In the genomic region with DNA sequence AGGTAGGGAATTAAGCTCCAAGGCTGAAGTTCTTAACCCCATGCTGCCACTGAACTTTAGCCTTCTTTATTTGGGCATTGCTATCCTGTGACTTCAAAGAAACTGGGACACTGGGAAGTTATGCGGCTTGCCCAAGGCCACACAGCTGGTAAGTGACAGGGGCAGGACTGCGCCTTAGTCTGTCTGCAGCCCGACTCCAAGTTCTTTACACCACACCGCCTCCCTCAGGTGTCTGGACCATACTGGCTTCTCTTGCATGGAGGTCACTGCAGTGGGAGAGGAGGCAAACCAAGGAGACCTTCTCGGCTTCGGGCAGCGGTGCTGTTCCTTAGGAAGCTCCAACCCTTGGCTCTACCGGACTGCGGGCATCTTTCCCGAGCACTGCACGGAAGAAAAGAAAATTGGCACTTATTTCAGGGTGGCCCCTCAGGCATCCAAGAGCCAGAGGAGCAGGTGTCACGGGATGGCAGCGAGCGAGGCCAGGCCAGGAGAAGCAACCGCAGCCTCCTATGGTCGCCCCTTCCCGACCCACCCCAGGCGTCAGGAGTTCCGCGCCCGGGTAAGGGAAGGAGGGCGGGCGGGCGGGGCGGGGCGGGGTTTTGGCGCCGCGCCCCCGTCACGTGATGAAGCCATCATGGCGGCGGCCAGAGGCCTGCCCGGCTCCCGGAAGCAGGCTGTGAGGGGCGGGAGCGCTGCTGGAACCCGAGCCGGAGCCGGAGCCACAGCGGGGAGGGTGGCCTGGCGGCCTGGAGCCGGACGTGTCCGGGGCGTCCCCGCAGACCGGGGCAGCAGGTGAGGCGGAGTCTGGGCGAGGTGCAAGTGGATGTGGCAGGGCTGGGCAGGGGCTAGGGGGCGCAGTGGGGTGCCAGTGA, we compare ENCODE assay signal across 8 cellular contexts. TPM values are rescaled to one million over a fixed set of nuclear protein-coding genes. Genes with fewer than 3 reads are reported as not detected.
DNase-seq lines count a peak whose midpoint lies in the region; ATAC-seq and TF ChIP-seq lines count a peak whose summit lies in the region.

No MANE protein-coding gene starts in this region.

- intact Hi-C loops in head of caudate nucleus (cut with DNase I): loop anchor here (5.0 kb wide), 1 partner anchor 39 kb away; no protein-coding TSS in a partner anchor

- ATAC-seq in GM21786 (IDR thresholded peaks at IDR 0.05; ENCODE audit: unreplicated experiment) (peak; percentile 66), upper lobe of left lung (ENCODE audit: low FRiP score in 2 of 2) (peak; percentile 91 to 96)

- H3K27ac ChIP-seq in SJCRH30 (peak overlapping the region; percentile 47), upper lobe of left lung (peak overlapping the region; percentile 83 to 95 (median 88))

- no peaks in the 10 kb centered on the region for H3K9me3 Mint-ChIP-seq in activated naive CD4-positive, alpha-beta T cell treated with anti-CD3 and anti-CD28 coated beads, Interleukin-2, amount 50 U/mL, for 24 hours
- H3K9me3 Mint-ChIP-seq in osteocyte (ENCODE audit: unreplicated experiment): no peaks in the 10 kb centered on the region

- H3K36me3 ChIP-seq in SJCRH30 (no peaks in the 10 kb centered on the region), upper lobe of left lung (peaks cover 0 to 25% (median 19%) of the 10 kb centered on the region in 4 donors)

- peak overlapping the region; percentile 96 for H3K4me3 Mint-ChIP-seq in activated naive CD4-positive, alpha-beta T cell treated with anti-CD3 and anti-CD28 coated beads, Interleukin-2, amount 50 U/mL, for 24 hours
- peak overlapping the region; percentile 94 for H3K4me3 Mint-ChIP-seq in osteocyte (ENCODE audit: unreplicated experiment)

- H3K4me3 ChIP-seq in LNCaP clone FGC (ENCODE audit: low read depth, low read length) (peak overlapping the region; percentile 63), SJCRH30 (peak overlapping the region; percentile 78), upper lobe of left lung (peak overlapping the region; percentile 71 to 87 (median 74))

- H3K36me3 Mint-ChIP-seq in activated naive CD4-positive, alpha-beta T cell treated with anti-CD3 and anti-CD28 coated beads, Interleukin-2, amount 50 U/mL, for 24 hours: peaks cover 3% of the 10 kb centered on the region
- H3K36me3 Mint-ChIP-seq in osteocyte (ENCODE audit: unreplicated experiment): peaks cover 3% of the 10 kb centered on the region

- no peaks in the 10 kb centered on the region for H3K27me3 Mint-ChIP-seq in activated naive CD4-positive, alpha-beta T cell treated with anti-CD3 and anti-CD28 coated beads, Interleukin-2, amount 50 U/mL, for 24 hours
- H3K27me3 Mint-ChIP-seq in osteocyte (ENCODE audit: unreplicated experiment): no peaks in the 10 kb centered on the region

- peaks cover 42% of the 10 kb centered on the region for H3K4me1 Mint-ChIP-seq in activated naive CD4-positive, alpha-beta T cell treated with anti-CD3 and anti-CD28 coated beads, Interleukin-2, amount 50 U/mL, for 24 hours
- peaks cover 28% of the 10 kb centered on the region for H3K4me1 Mint-ChIP-seq in osteocyte (ENCODE audit: unreplicated experiment)

- no peaks in the 10 kb centered on the region for H3K4me1 ChIP-seq in SJCRH30
- H3K4me1 ChIP-seq in upper lobe of left lung: peaks cover 24 to 31% (median 25%) of the 10 kb centered on the region in 4 donors

- TF ChIP-seq POLR2A in upper lobe of left lung (IDR thresholded peaks at IDR 0.05): peak in 3 of 4 donors; percentile 24 to 68 (median 50)

- 0 to 3% methylated on average over 13 to 23 of the region's 51 CpGs for WGBS in upper lobe of left lung, 2 donors

- TF ChIP-seq CTCF in LNCaP clone FGC (IDR thresholded peaks at IDR 0.05; ENCODE audit: control insufficient read depth, extremely low read depth, insufficient read depth) (peak; percentile 48), osteocyte (IDR thresholded peaks at IDR 0.05) (peak; percentile 53), upper lobe of left lung (IDR thresholded peaks at IDR 0.05) (peak in 4 of 6 experiments; percentile 24 to 60 (median 26))

- H3K9me3 ChIP-seq in SJCRH30 (replicated peaks) (no peaks in the 10 kb centered on the region), upper lobe of left lung (no peaks in the 10 kb centered on the region)

- DNase-seq in ELR (ENCODE audit: low read depth) (peak; percentile 81), LNCaP clone FGC (ENCODE audit: low read depth) (peak; percentile 56), SJCRH30 (peak; percentile 80 to 85), head of caudate nucleus (peak; percentile 56 to 91 (median 80)), osteocyte (ENCODE audit: extremely low spot score, unreplicated experiment) (peak; percentile 92), upper lobe of left lung (peak; percentile 89 to 95)

- no peak for TF ChIP-seq EP300 in upper lobe of left lung (IDR thresholded peaks at IDR 0.05)

- no peaks in the 10 kb centered on the region for H3K27me3 ChIP-seq in SJCRH30
- no peaks in the 10 kb centered on the region for H3K27me3 ChIP-seq in upper lobe of left lung

- H3K27ac Mint-ChIP-seq in activated naive CD4-positive, alpha-beta T cell treated with anti-CD3 and anti-CD28 coated beads, Interleukin-2, amount 50 U/mL, for 24 hours: peak overlapping the region; percentile 94
- H3K27ac Mint-ChIP-seq in osteocyte (ENCODE audit: unreplicated experiment): peak overlapping the region; percentile 94

RNA-seq across cellular contexts. Expression of a gene that starts 16.4 kb away (rescaled TPM):
- total RNA-seq in SJCRH30 (2014; rRNA removed; shearing (Covaris generic)): 24.9 and 29.5 TPM in 2 replicates
- total RNA-seq in osteocyte: 7.6 and 8.6 TPM in 2 replicates
- total RNA-seq in upper lobe of left lung: 1 to 10 TPM; 1.5 to 5.3 (median 2.1) TPM

RNA-seq across cellular contexts. Expression of a gene that starts 19.7 kb away (rescaled TPM):
- 5.0 and 5.5 TPM in 2 replicates for total RNA-seq in SJCRH30 (2014; rRNA removed; shearing (Covaris generic))
- total RNA-seq in osteocyte: 31.6 and 34.9 TPM in 2 replicates
- 10 to 100 TPM; 21.2 to 43.0 (median 32.1) TPM for total RNA-seq in upper lobe of left lung

RNA-seq across cellular contexts. Expression of a gene that starts 43.6 kb away (rescaled TPM):
- 297 and 308 TPM in 2 replicates for total RNA-seq in SJCRH30 (2014; rRNA removed; shearing (Covaris generic))
- total RNA-seq in osteocyte (394 and 396 TPM in 2 replicates), upper lobe of left lung (100 to 1,000 TPM; 374 to 580 (median 445) TPM)

RNA-seq across cellular contexts. Expression of a gene that starts 44.7 kb away (rescaled TPM):
- total RNA-seq in SJCRH30 (2014; rRNA removed; shearing (Covaris generic)): not detected in 2 replicates
- total RNA-seq in osteocyte (0.83 TPM in 1 of 2 replicates, not detected in the other), upper lobe of left lung (10 to 100 TPM in 1 of 6 donors, 1 to 10 TPM in 5; 3.1 to 12.9 (median 4.7) TPM)

RNA-seq across cellular contexts. Expression of a gene that starts 47.8 kb away (rescaled TPM):
- total RNA-seq in SJCRH30 (2014; rRNA removed; shearing (Covaris generic)): 35.8 and 37.9 TPM in 2 replicates
- total RNA-seq in osteocyte (72.5 and 80.5 TPM in 2 replicates), upper lobe of left lung (10 to 100 TPM; 29.1 to 50.7 (median 34.8) TPM)

Comparison
In these comparisons a context has a peak if more than half of its experiments do, and no peak if none do; other contexts are left out.
1. Peak in every context shown above with its lines: DNase-seq, ATAC-seq, H3K4me3 ChIP-seq and H3K27ac ChIP-seq.